In genomic region chr22:26496456-26496855, GRCh38 we compare ENCODE assay signal across 23 cellular contexts.
"Had no signal": no experiment of that assay in that cellular context is flagged by ENCODE, and none has a peak within 500 bp of the region (broad histone marks: within the 10 kb centered on the region; RNA-seq: fewer than 3 reads in every experiment).

No MANE protein-coding gene starts in this region.

- H3K4me3 ChIP-seq: K562, SJSA1, SK-N-MC had no signal

- ATAC-seq: K562, Panc1, PC-3 had no signal

- H3K27ac ChIP-seq: HL-60, SJSA1, SK-N-MC had no signal

- DNase-seq: MV-4-11, NCI-H1048, NCI-H1105, NCI-H1417, NCI-H146, NCI-H1694 treated with DMSO at 0.1 percent for 48 hours, NCI-H1930, NCI-H2081, NCI-H2107, NCI-H2227 treated with DMSO at 0.1 percent for 48 hours, NCI-H524, NCI-H526 treated with DMSO at 0.1 percent for 48 hours, NCI-H774, PC-3, Right ventricle myocardium superior, SIG-M5 had no signal

- H3K9me3 Mint-ChIP-seq: IgD-negative memory B cell had no signal

- H3K27ac Mint-ChIP-seq: IgD-negative memory B cell had no signal

- FAIRE-seq: HTR-8/SVneo, K562 had no signal

- H3K4me3 Mint-ChIP-seq: IgD-negative memory B cell had no signal

- H3K27me3 Mint-ChIP-seq: IgD-negative memory B cell had no signal

- H3K27me3 ChIP-seq: SJSA1 had no signal

- H3K9me3 ChIP-seq: SJSA1 had no signal
